Comparison of ENCODE assay signal across 18 cellular contexts in genomic region chr1:162908780-162909179, GRCh38. TPM values are rescaled to one million over a fixed set of nuclear protein-coding genes. Genes with fewer than 3 reads are reported as not detected.
DNase-seq lines count a peak whose midpoint lies in the region; ATAC-seq lines count a peak whose summit lies in the region.
"Had no signal": no experiment of that assay in that cellular context is flagged by ENCODE, and none has a peak within 500 bp of the region (broad histone marks: within the 10 kb centered on the region; RNA-seq: fewer than 3 reads in every experiment).

No MANE protein-coding gene starts in this region.

- peaks cover 12 to 14% of the 10 kb centered on the region in 2 donors for H3K27me3 Mint-ChIP-seq in natural killer cell treated with Interleukin-12 subunit alpha and Interleukin-12 subunit beta and Interleukin-15 and Interleukin-18, amount 100 ng/mL, for 72 hours

- DNase-seq in ELR (ENCODE audit: low read depth) = peak; percentile 94
- peak in 1 of 2 experiments; percentile 57 for DNase-seq in SJSA1 (ENCODE audit: low read depth in 1 of 2, low spot score in 2 of 2)
- DNase-seq in renal cortical epithelial cell (ENCODE audit: low read depth) = peak; percentile 82
- DNase-seq in cerebellum (ENCODE audit: low spot score) = no peak
- DNase-seq in activated CD4-positive, alpha-beta T cell treated with anti-CD3 and anti-CD28 coated beads, Interleukin-2, amount 50 U/mL, for 4 hours = no peak
- no peak for DNase-seq in natural killer cell treated with Interleukin-12 subunit alpha and Interleukin-12 subunit beta and Interleukin-15 and Interleukin-18, amount 100 ng/mL, for 72 hours (ENCODE audit: low spot score)
- DNase-seq: activated CD4-positive, alpha-beta T cell treated with anti-CD3 and anti-CD28 coated beads for 36 hours; Caco-2; heart left ventricle; NCI-H187; occipital lobe; stimulated activated naive CD4-positive, alpha-beta T cell had no signal

- peaks cover 12% of the 10 kb centered on the region for H3K36me3 Mint-ChIP-seq in natural killer cell treated with Interleukin-12 subunit alpha and Interleukin-12 subunit beta and Interleukin-15 and Interleukin-18, amount 100 ng/mL, for 72 hours
- H3K36me3 Mint-ChIP-seq: IgD-negative memory B cell had no signal

- no peak overlapping the region for H3K4me3 Mint-ChIP-seq in natural killer cell treated with Interleukin-12 subunit alpha and Interleukin-12 subunit beta and Interleukin-15 and Interleukin-18, amount 100 ng/mL, for 72 hours
- H3K4me3 Mint-ChIP-seq: activated CD4-positive, alpha-beta T cell treated with anti-CD3 and anti-CD28 coated beads for 36 hours; central memory CD8-positive, alpha-beta T cell; IgD-negative memory B cell had no signal

- peak overlapping the region; percentile 94 for H3K27ac ChIP-seq in SJSA1
- H3K27ac ChIP-seq: heart left ventricle had no signal

- no peak overlapping the region for H3K27ac Mint-ChIP-seq in natural killer cell treated with Interleukin-12 subunit alpha and Interleukin-12 subunit beta and Interleukin-15 and Interleukin-18, amount 100 ng/mL, for 72 hours
- H3K27ac Mint-ChIP-seq: activated CD4-positive, alpha-beta T cell treated with anti-CD3 and anti-CD28 coated beads for 36 hours; IgD-negative memory B cell had no signal

- ATAC-seq in esophagus mucosa (peak; percentile 52), HG02763 (IDR thresholded peaks at IDR 0.05; ENCODE audit: unreplicated experiment) (no peak)
- ATAC-seq in natural killer cell treated with Interleukin-12 subunit alpha and Interleukin-12 subunit beta and Interleukin-15 and Interleukin-18, amount 100 ng/mL, for 72 hours = no peak
- ATAC-seq: activated CD4-positive, alpha-beta T cell treated with anti-CD3 and anti-CD28 coated beads for 36 hours; HCT116; heart left ventricle had no signal

- H3K9me3 Mint-ChIP-seq in natural killer cell treated with Interleukin-12 subunit alpha and Interleukin-12 subunit beta and Interleukin-15 and Interleukin-18, amount 100 ng/mL, for 72 hours = peaks cover 5% of the 10 kb centered on the region

- H3K27me3 ChIP-seq in SJSA1 (replicated peaks) = no peaks in the 10 kb centered on the region
- H3K27me3 ChIP-seq: heart left ventricle had no signal

- no peaks in the 10 kb centered on the region for H3K4me1 Mint-ChIP-seq in natural killer cell treated with Interleukin-12 subunit alpha and Interleukin-12 subunit beta and Interleukin-15 and Interleukin-18, amount 100 ng/mL, for 72 hours (ENCODE audit: low read depth in 2 of 2)
- H3K4me1 Mint-ChIP-seq: activated CD4-positive, alpha-beta T cell treated with anti-CD3 and anti-CD28 coated beads for 36 hours; central memory CD8-positive, alpha-beta T cell; IgD-negative memory B cell had no signal

- H3K4me1 ChIP-seq in SJSA1 (replicated peaks) = peaks cover 36% of the 10 kb centered on the region

- no peak overlapping the region for H3K4me3 ChIP-seq in SJSA1
- H3K4me3 ChIP-seq: heart left ventricle had no signal

- peaks cover 4% of the 10 kb centered on the region for H3K9me3 ChIP-seq in SJSA1 (replicated peaks)

- H3K36me3 ChIP-seq in SJSA1 = no peaks in the 10 kb centered on the region
- H3K36me3 ChIP-seq: heart left ventricle had no signal

RNA-seq across cellular contexts. Expression of gene CCDC190, which starts 47.8 kb away (rescaled TPM):
- total RNA-seq in SJSA1 (2014; rRNA removed; shearing (Covaris generic)) = 2.8 and 5.5 TPM in 2 replicates
- total RNA-seq in esophagus mucosa (0.32 TPM), renal cortical epithelial cell (not detected in 2 replicates), cerebellum (not detected)
- not detected for total RNA-seq in natural killer cell treated with Interleukin-12 subunit alpha and Interleukin-12 subunit beta and Interleukin-15 and Interleukin-18, amount 100 ng/mL, for 72 hours
- total RNA-seq: activated CD4-positive, alpha-beta T cell treated with anti-CD3 and anti-CD28 coated beads for 36 hours; Caco-2; lower leg skin had no signal

Comparison
In these comparisons a context has a peak if more than half of its experiments do, and no peak if none do; other contexts are left out.
1. DNase-seq: peak in ELR (single experiment) and renal cortical epithelial cell (single experiment); none in cerebellum (single experiment), activated CD4-positive, alpha-beta T cell treated with anti-CD3 and anti-CD28 coated beads, Interleukin-2, amount 50 U/mL, for 4 hours (0 of 2) and natural killer cell treated with Interleukin-12 subunit alpha and Interleukin-12 subunit beta and Interleukin-15 and Interleukin-18, amount 100 ng/mL, for 72 hours (single experiment).